19 cellular contexts compared by ENCODE assay signal in genomic region chr2:242059566-242059965, GRCh38.
"Had no signal": no experiment of that assay in that cellular context is flagged by ENCODE, and none has a peak within 500 bp of the region (broad histone marks: within the 10 kb centered on the region; RNA-seq: fewer than 3 reads in every experiment).

No MANE protein-coding gene starts in this region.

- H3K9me3 ChIP-seq: colonic mucosa, mucosa of descending colon had no signal

- H3K27ac ChIP-seq: colonic mucosa, dorsolateral prefrontal cortex, esophagus muscularis mucosa, foreskin keratinocyte, heart right ventricle, lower lobe of right lung had no signal

- H3K4me3 ChIP-seq: colonic mucosa, dorsolateral prefrontal cortex, esophagus muscularis mucosa, heart right ventricle, lower lobe of right lung, mucosa of descending colon had no signal

- H3K36me3 ChIP-seq: colonic mucosa, esophagus muscularis mucosa, heart right ventricle, lower lobe of right lung had no signal

- ATAC-seq: heart right ventricle, left colon, left lobe of liver, left ventricle myocardium superior, lower lobe of right lung, mucosa of descending colon had no signal

- H3K27me3 ChIP-seq: colonic mucosa, dorsolateral prefrontal cortex had no signal

- H3K4me1 ChIP-seq: colonic mucosa, esophagus muscularis mucosa, heart right ventricle, lower lobe of right lung had no signal

- DNase-seq: colonic mucosa; dermis blood vessel endothelial cell; dorsolateral prefrontal cortex; effector CD4-positive, alpha-beta T cell; effector memory CD4-positive, alpha-beta T cell; foreskin keratinocyte; glutamatergic neuron; heart right ventricle; hippocampal formation; kidney; kidney glomerular epithelial cell; left colon; left ventricle myocardium superior; lower lobe of right lung; mesenchymal stem cell; mucosa of descending colon; naive B cell had no signal
